ENCODE assay signal across 12 cellular contexts in genomic region chr2:159600752-159601151, GRCh38. TPM values are rescaled to one million over a fixed set of nuclear protein-coding genes. Genes with fewer than 3 reads are reported as not detected.
A peak's percentile ranks its signal among the peaks of the same experiment; 100 is the strongest.
DNase-seq lines count a peak whose midpoint lies in the region; ATAC-seq and TF ChIP-seq lines count a peak whose summit lies in the region.
"Had no signal": no experiment of that assay in that cellular context is flagged by ENCODE, and none has a peak within 500 bp of the region (broad histone marks: within the 10 kb centered on the region; RNA-seq: fewer than 3 reads in every experiment).

No MANE protein-coding gene starts in this region.

- no peaks in the 10 kb centered on the region for H3K36me3 ChIP-seq in HEK293 (ENCODE audit: control insufficient read depth in 2 of 2, insufficient read depth in 1 of 2, low read length in 2 of 2)
- H3K36me3 ChIP-seq in WERI-Rb-1: no peaks in the 10 kb centered on the region

- H3K36me3 Mint-ChIP-seq in activated naive CD4-positive, alpha-beta T cell treated with anti-CD3 and anti-CD28 coated beads, Interleukin-2, amount 10 ng/mL, durations not matched to agents 7 days and 5 days: no peaks in the 10 kb centered on the region

- POLR2A ChIA-PET in HEK293 (lab: Yijun Ruan, JAX): interaction anchor here (1.0 kb wide), 1 partner anchor 9 kb away, joined by 3 read pairs; no protein-coding TSS in a partner anchor

- CTCF ChIA-PET in HEK293 (lab: Yijun Ruan, JAX): no interaction called here
- CTCF ChIA-PET in activated naive CD4-positive, alpha-beta T cell treated with anti-CD3 and anti-CD28 coated beads, Interleukin-2, amount 10 ng/mL, durations not matched to agents 7 days and 5 days (lab: Charles Lee): no interaction called here

- no peaks in the 10 kb centered on the region for H3K27me3 ChIP-seq in WERI-Rb-1 (ENCODE audit: insufficient read depth, low read depth, severe bottlenecking)
- H3K27me3 ChIP-seq: BLaER1 had no signal

- no peaks in the 10 kb centered on the region for H3K9me3 Mint-ChIP-seq in activated naive CD4-positive, alpha-beta T cell treated with anti-CD3 and anti-CD28 coated beads, Interleukin-2, amount 10 ng/mL, durations not matched to agents 7 days and 5 days
- H3K9me3 Mint-ChIP-seq: activated naive CD4-positive, alpha-beta T cell treated with anti-CD3 and anti-CD28 coated beads, Interleukin-2, amount 50 U/mL, for 24 hours; naive thymus-derived CD4-positive, alpha-beta T cell had no signal

- no peaks in the 10 kb centered on the region for H3K4me1 ChIP-seq in HEK293 (ENCODE audit: control insufficient read depth, insufficient read depth, low read length)

- H3K27ac ChIP-seq in HEK293 (ENCODE audit: extremely low read depth, low read depth, low read length): no peak overlapping the region
- peak overlapping the region; percentile 8; the same call in 1 of the 2 replicates for H3K27ac ChIP-seq in WERI-Rb-1
- H3K27ac ChIP-seq: BLaER1 had no signal

- H3K4me1 Mint-ChIP-seq in activated naive CD4-positive, alpha-beta T cell treated with anti-CD3 and anti-CD28 coated beads, Interleukin-2, amount 10 ng/mL, durations not matched to agents 7 days and 5 days: no peaks in the 10 kb centered on the region
- H3K4me1 Mint-ChIP-seq: naive thymus-derived CD4-positive, alpha-beta T cell had no signal

- ATAC-seq in left ventricle myocardium superior: no peak
- ATAC-seq: naive thymus-derived CD4-positive, alpha-beta T cell had no signal

- H3K27me3 Mint-ChIP-seq in activated naive CD4-positive, alpha-beta T cell treated with anti-CD3 and anti-CD28 coated beads, Interleukin-2, amount 10 ng/mL, durations not matched to agents 7 days and 5 days: peaks cover 4% of the 10 kb centered on the region
- H3K27me3 Mint-ChIP-seq: activated naive CD4-positive, alpha-beta T cell treated with anti-CD3 and anti-CD28 coated beads, Interleukin-2, amount 50 U/mL, for 24 hours; naive thymus-derived CD4-positive, alpha-beta T cell had no signal

- no peak overlapping the region for H3K27ac Mint-ChIP-seq in activated naive CD4-positive, alpha-beta T cell treated with anti-CD3 and anti-CD28 coated beads, Interleukin-2, amount 10 ng/mL, durations not matched to agents 7 days and 5 days
- H3K27ac Mint-ChIP-seq: activated naive CD4-positive, alpha-beta T cell treated with anti-CD3 and anti-CD28 coated beads, Interleukin-2, amount 50 U/mL, for 24 hours; naive thymus-derived CD4-positive, alpha-beta T cell had no signal

- TF ChIP-seq CTCF in HEK293 (tag by site-specific recombination; IDR thresholded peaks at IDR 0.05) (no peak), WERI-Rb-1 (IDR thresholded peaks at IDR 0.05; ENCODE audit: low read depth, low read length) (no peak), foreskin fibroblast (IDR thresholded peaks at IDR 0.05; ENCODE audit: low read depth, low read length) (no peak)

- no peaks in the 10 kb centered on the region for H3K9me3 ChIP-seq in HEK293 (ENCODE audit: control insufficient read depth, insufficient read depth, low read depth, low read length)
- H3K9me3 ChIP-seq in WERI-Rb-1 (ENCODE audit: severe bottlenecking): no peaks in the 10 kb centered on the region

- no peak overlapping the region for H3K4me3 Mint-ChIP-seq in activated naive CD4-positive, alpha-beta T cell treated with anti-CD3 and anti-CD28 coated beads, Interleukin-2, amount 10 ng/mL, durations not matched to agents 7 days and 5 days
- H3K4me3 Mint-ChIP-seq: activated naive CD4-positive, alpha-beta T cell treated with anti-CD3 and anti-CD28 coated beads, Interleukin-2, amount 50 U/mL, for 24 hours; naive thymus-derived CD4-positive, alpha-beta T cell had no signal

- DNase-seq in AG08395 (ENCODE audit: low spot score) (peak; percentile 14), WERI-Rb-1 (no peak), foreskin fibroblast (peak; percentile 21 to 52), NCI-H2196 treated with DMSO at 0.1 percent for 48 hours (lab: John Stamatoyannopoulos, UW; ENCODE audit: unreplicated experiment) (no peak), left ventricle myocardium superior (no peak), GM19240 (ENCODE audit: insufficient read length, low spot score) (no peak)
- DNase-seq in activated naive CD4-positive, alpha-beta T cell treated with anti-CD3 and anti-CD28 coated beads, Interleukin-2, amount 10 ng/mL, durations not matched to agents 7 days and 5 days: no peak
- DNase-seq: naive thymus-derived CD4-positive, alpha-beta T cell; NCI-H2029 treated with DMSO at 0.1 percent for 48 hours had no signal

- H3K4me3 ChIP-seq in HEK293 (ENCODE audit: low read depth, low read length): no peak overlapping the region
- H3K4me3 ChIP-seq in WERI-Rb-1 (ENCODE audit: low read depth, low read length): no peak overlapping the region
- H3K4me3 ChIP-seq in foreskin fibroblast (ENCODE audit: low read depth in 1 of 2, low read length in 2 of 2): no peak overlapping the region
- H3K4me3 ChIP-seq: BLaER1 had no signal

- intact Hi-C loops in left ventricle myocardium superior (cut with micrococcal nuclease): loop anchor here (2.0 kb wide), 1 partner anchor 60 kb away; no protein-coding TSS in a partner anchor

TF ChIP-seq in HEK293, 187 proteins besides CTCF, POLR2A, EP300 and RAD21:
- TF ChIP-seq ZNF248 (tag by site-specific recombination; IDR thresholded peaks at IDR 0.05) (no peak), ZNF701 (tag by site-specific recombination; IDR thresholded peaks at IDR 0.05) (no peak), SP7 (tag by site-specific recombination; IDR thresholded peaks at IDR 0.05) (peak; percentile 53), GLIS2 (tag by site-specific recombination; IDR thresholded peaks at IDR 0.05) (no peak), ZBTB17 (tag by site-specific recombination; IDR thresholded peaks at IDR 0.05) (0 out of 2 replicates have a peak, but pooled peaks have one; percentile 17), ZNF530 (tag by site-specific recombination; IDR thresholded peaks at IDR 0.05; ENCODE audit: low read depth) (no peak), ZNF366 (tag by site-specific recombination; conservative IDR thresholded peaks at IDR 0.05) (0 out of 2 replicates have a peak, but pooled peaks have one; percentile 23), ZBTB7A (tag by site-specific recombination; IDR thresholded peaks at IDR 0.05; ENCODE audit: low read depth) (no peak), PRDM1 (tag by site-specific recombination; IDR thresholded peaks at IDR 0.05) (peak; percentile 89), ZNF398 (tag by site-specific recombination; IDR thresholded peaks at IDR 0.05) (0 out of 2 replicates have a peak, but pooled peaks have one; percentile 18)
TF ChIP-seq in HEK293: peak in this region for 5.

RNA-seq across cellular contexts. Expression of gene BAZ2B, which starts 15.6 kb away (rescaled TPM):
- total RNA-seq in left ventricle myocardium superior: 38.6 TPM

Comparison
In these comparisons a context has a peak if more than half of its experiments do, and no peak if none do; other contexts are left out.
1. DNase-seq: peak in AG08395 (single experiment) and foreskin fibroblast (2 of 2); none in WERI-Rb-1 (single experiment), NCI-H2196 treated with DMSO at 0.1 percent for 48 hours (single experiment), left ventricle myocardium superior (single experiment), activated naive CD4-positive, alpha-beta T cell treated with anti-CD3 and anti-CD28 coated beads, Interleukin-2, amount 10 ng/mL, durations not matched to agents 7 days and 5 days (single experiment) and GM19240 (single experiment).